9 cellular contexts compared by ENCODE assay signal in genomic region chr17:81004336-81005015, GRCh38. TPM values are rescaled to one million over a fixed set of nuclear protein-coding genes. Genes with fewer than 3 reads are reported as not detected.
DNase-seq lines count a peak whose midpoint lies in the region; ATAC-seq and TF ChIP-seq lines count a peak whose summit lies in the region.
"Had no signal": no experiment of that assay in that cellular context is flagged by ENCODE, and none has a peak within 500 bp of the region (broad histone marks: within the 10 kb centered on the region; RNA-seq: fewer than 3 reads in every experiment).

No MANE protein-coding gene starts in this region.

- no peaks in the 10 kb centered on the region for H3K9me3 ChIP-seq in left lung

- no peaks in the 10 kb centered on the region for H3K9me3 Mint-ChIP-seq in stimulated activated naive CD8-positive, alpha-beta T cell treated with anti-CD3 and anti-CD28 coated beads, Interleukin-15, amount 100 ng/mL, for 72 hours

- peaks cover 30% of the 10 kb centered on the region for H3K4me1 Mint-ChIP-seq in stimulated activated naive CD8-positive, alpha-beta T cell treated with anti-CD3 and anti-CD28 coated beads, Interleukin-15, amount 100 ng/mL, for 72 hours

- H3K4me3 Mint-ChIP-seq in stimulated activated naive CD8-positive, alpha-beta T cell treated with anti-CD3 and anti-CD28 coated beads, Interleukin-15, amount 100 ng/mL, for 72 hours, result peak overlapping the region; percentile 77 to 80

- H3K27me3 Mint-ChIP-seq in stimulated activated naive CD8-positive, alpha-beta T cell treated with anti-CD3 and anti-CD28 coated beads, Interleukin-15, amount 100 ng/mL, for 72 hours, result peaks cover 41% of the 10 kb centered on the region

- no peak overlapping the region for H3K27ac ChIP-seq in left lung

- ATAC-seq in left lung, result peak; percentile 4
- ATAC-seq in stimulated activated naive CD8-positive, alpha-beta T cell treated with anti-CD3 and anti-CD28 coated beads, Interleukin-15, amount 100 ng/mL, for 72 hours, result peak; percentile 88

- TF ChIP-seq CTCF in left lung (IDR thresholded peaks at IDR 0.05), result no peak

- H3K27ac Mint-ChIP-seq in stimulated activated naive CD8-positive, alpha-beta T cell treated with anti-CD3 and anti-CD28 coated beads, Interleukin-15, amount 100 ng/mL, for 72 hours, result peak overlapping the region in 1 of 2 donors; percentile 19

- H3K4me1 ChIP-seq in left lung, result peaks cover 4 to 26% of the 10 kb centered on the region in 2 donors

- H3K27me3 ChIP-seq in left lung, result peaks cover 22 to 54% of the 10 kb centered on the region in 2 donors

- intact Hi-C loops in left lung (cut with DNase I), result no loop called here

- no peak overlapping the region for H3K4me3 ChIP-seq in left lung

- H3K36me3 ChIP-seq in left lung, result peaks cover 0 to 11% of the 10 kb centered on the region in 2 donors

- DNase-seq in activated CD4-positive, alpha-beta T cell treated with anti-CD3 and anti-CD28 coated beads for 48 hours, result peak; percentile 61
- no peak for DNase-seq in activated CD4-positive, alpha-beta T cell treated with anti-CD3 and anti-CD28 coated beads for 1 hour
- peak; percentile 62 for DNase-seq in activated naive CD4-positive, alpha-beta T cell treated with anti-CD3 and anti-CD28 coated beads, Interleukin-2, amount 50 U/mL, for 16 hours
- DNase-seq in left lung, result peak in 1 of 2 donors; percentile 61
- DNase-seq in stimulated activated naive CD8-positive, alpha-beta T cell treated with anti-CD3 and anti-CD28 coated beads, Interleukin-15, amount 100 ng/mL, for 72 hours, result peak; percentile 52 to 70
- DNase-seq in NCI-H187 treated with DMSO at 0.1 percent for 48 hours (lab: John Stamatoyannopoulos, UW), result no peak
- DNase-seq in SKM-1 (lab: John Stamatoyannopoulos, UW; ENCODE audit: unreplicated experiment), result no peak
- DNase-seq in erythroblast (lab: John Stamatoyannopoulos, UW), result no peak
- DNase-seq: KBM-7 had no signal

- TF ChIP-seq POLR2A in erythroblast (IDR thresholded peaks at IDR 0.05; ENCODE audit: low read length), result no peak

RNA-seq across cellular contexts. Expression of gene CHMP6, which starts 12.8 kb away (rescaled TPM):
- 10 to 100 TPM; 28.2 to 32.7 TPM for total RNA-seq in left lung

RNA-seq across cellular contexts. Expression of gene BAIAP2, which starts 30.5 kb away (rescaled TPM):
- 100 to 1,000 TPM in 1 of 2 donors, 10 to 100 TPM in 1; 76.3 to 135 TPM for total RNA-seq in left lung

Comparison
In these comparisons a context has a peak if more than half of its experiments do, and no peak if none do; other contexts are left out.
1. DNase-seq: peak in activated CD4-positive, alpha-beta T cell treated with anti-CD3 and anti-CD28 coated beads for 48 hours (single experiment), activated naive CD4-positive, alpha-beta T cell treated with anti-CD3 and anti-CD28 coated beads, Interleukin-2, amount 50 U/mL, for 16 hours (single experiment) and stimulated activated naive CD8-positive, alpha-beta T cell treated with anti-CD3 and anti-CD28 coated beads, Interleukin-15, amount 100 ng/mL, for 72 hours (2 of 2); none in activated CD4-positive, alpha-beta T cell treated with anti-CD3 and anti-CD28 coated beads for 1 hour (single experiment), NCI-H187 treated with DMSO at 0.1 percent for 48 hours (single experiment), SKM-1 (single experiment) and erythroblast (0 of 2).